In the genomic region with DNA sequence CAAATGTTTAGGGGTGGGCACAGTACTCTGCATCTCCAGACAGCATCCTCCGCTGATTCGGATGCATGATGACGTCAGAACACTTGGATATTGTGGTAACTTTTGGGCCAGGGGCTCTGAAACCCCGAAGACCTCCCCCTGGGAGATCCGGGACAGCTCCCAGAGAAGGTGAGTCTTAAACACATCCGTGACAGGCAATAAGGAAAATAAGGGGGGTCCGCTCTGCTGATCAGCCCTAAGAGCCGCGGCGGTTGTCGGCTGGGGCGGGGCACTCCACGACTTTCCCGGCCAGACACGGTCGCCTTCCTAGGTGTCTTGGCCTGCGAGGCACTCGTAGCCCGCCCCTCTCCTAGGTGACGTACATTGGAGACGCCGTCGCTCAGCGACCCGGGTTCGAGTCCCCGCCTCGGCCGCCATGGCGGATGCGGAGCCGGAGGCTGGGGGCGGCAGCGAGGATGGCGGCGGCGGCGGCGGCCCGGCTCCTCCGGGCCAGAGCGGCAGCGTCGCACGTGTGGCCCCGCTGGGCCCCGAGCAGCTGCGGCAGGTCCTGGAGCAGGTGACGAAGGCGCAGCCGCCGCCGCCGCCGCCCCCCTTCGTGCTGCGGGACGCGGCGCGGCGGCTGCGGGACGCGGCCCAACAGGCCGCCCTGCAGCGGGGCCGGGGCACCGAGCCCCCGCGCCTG, we compare ENCODE assay signal across 1 cellular context.
TF ChIP-seq lines count a peak whose summit lies in the region.

A gene (plus strand): TSS at position 396 of the 682 bp plus-strand sequence. CDS start 20 bp downstream, at position 416.

TF ChIP-seq in K562, 482 proteins besides CTCF, POLR2A, EP300 and RAD21 (continued from another document and continues in another):
- TF ChIP-seq KLF1 (tag; IDR thresholded peaks at IDR 0.05) (no peak), CREM (IDR thresholded peaks at IDR 0.05; ENCODE audit: low read depth) (peak; percentile 98), MAZ (CRISPR knock-in tag; conservative IDR thresholded peaks at IDR 0.05 in 1 of 2, IDR thresholded peaks at IDR 0.05 in 1 of 2) (peak; percentile 85 to 94), MTA3 (IDR thresholded peaks at IDR 0.05; ENCODE audit: borderline replicate concordance) (peak; percentile 99), RB1 (IDR thresholded peaks at IDR 0.05; ENCODE audit: low read depth) (peak; percentile 80), ATF7 (IDR thresholded peaks at IDR 0.05) (peak; percentile 96), GTF2E2 (tag; IDR thresholded peaks at IDR 0.05) (no peak), C11orf30 (IDR thresholded peaks at IDR 0.05; ENCODE audit: low read depth) (peak; percentile 90), TOE1 (IDR thresholded peaks at IDR 0.05; ENCODE audit: borderline replicate concordance) (peak; percentile 69; the same call in 1 of the 2 replicates), TOE1 (CRISPR knock-in tag; IDR thresholded peaks at IDR 0.05; ENCODE audit: borderline replicate concordance, low read depth) (no peak), HDAC2 (IDR thresholded peaks at IDR 0.05) (0 out of 2 replicates have a peak, but pooled peaks have one; percentile 21), ZFP30 (CRISPR knock-in tag; IDR thresholded peaks at IDR 0.05; ENCODE audit: borderline replicate concordance) (no peak), HCFC1 (IDR thresholded peaks at IDR 0.05; ENCODE audit: low read depth, low read length) (peak; percentile 81), YY1 (IDR thresholded peaks at IDR 0.05; ENCODE audit: borderline replicate concordance in 1 of 3, control insufficient read depth in 1 of 3, extremely low read depth in 1 of 3, insufficient read depth in 3 of 3, insufficient read length in 1 of 3, insufficient replicate concordance in 2 of 3, low read depth in 1 of 3, low read length in 2 of 3) (peak; percentile 45 to 94 (median 90)), NR2C2 (CRISPR knock-in tag; IDR thresholded peaks at IDR 0.05) (no peak), NR2C2 (tag; IDR thresholded peaks at IDR 0.05) (peak; percentile 66; the same call in 1 of the 2 replicates), JUND (IDR thresholded peaks at IDR 0.05; ENCODE audit: borderline replicate concordance, low read depth, low read length) (peak; percentile 38; the same call in 1 of the 2 replicates), JUND (tag; IDR thresholded peaks at IDR 0.05; ENCODE audit: borderline replicate concordance, low read depth, low read length) (peak; percentile 54; the same call in 2 of the 3 replicates), RFX1 (IDR thresholded peaks at IDR 0.05) (peak; percentile 59; the same call in 1 of the 2 replicates), JUN (IDR thresholded peaks at IDR 0.05; ENCODE audit: borderline replicate concordance, low read depth, low read length) (0 out of 2 replicates have a peak, but pooled peaks have one; percentile 12), JUN (CRISPR knock-in tag; IDR thresholded peaks at IDR 0.05; ENCODE audit: borderline replicate concordance) (peak; percentile 64; the same call in 1 of the 2 replicates), SIX5 (IDR thresholded peaks at IDR 0.05; ENCODE audit: borderline replicate concordance in 1 of 2, insufficient read depth in 1 of 2, low read depth in 1 of 2, low read length in 2 of 2) (peak in 1 of 2 experiments; percentile 26; a peak in 1 of 4 replicates), ATF1 (CRISPR knock-in tag; IDR thresholded peaks at IDR 0.05) (peak; percentile 67), ATF1 (tag; IDR thresholded peaks at IDR 0.05) (peak; percentile 97)
- TF ChIP-seq, protein P1, sequence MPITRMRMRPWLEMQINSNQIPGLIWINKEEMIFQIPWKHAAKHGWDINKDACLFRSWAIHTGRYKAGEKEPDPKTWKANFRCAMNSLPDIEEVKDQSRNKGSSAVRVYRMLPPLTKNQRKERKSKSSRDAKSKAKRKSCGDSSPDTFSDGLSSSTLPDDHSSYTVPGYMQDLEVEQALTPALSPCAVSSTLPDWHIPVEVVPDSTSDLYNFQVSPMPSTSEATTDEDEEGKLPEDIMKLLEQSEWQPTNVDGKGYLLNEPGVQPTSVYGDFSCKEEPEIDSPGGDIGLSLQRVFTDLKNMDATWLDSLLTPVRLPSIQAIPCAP (CRISPR knock-in tag; IDR thresholded peaks at IDR 0.05; ENCODE audit: borderline replicate concordance): no peak
- TF ChIP-seq, protein P2, sequence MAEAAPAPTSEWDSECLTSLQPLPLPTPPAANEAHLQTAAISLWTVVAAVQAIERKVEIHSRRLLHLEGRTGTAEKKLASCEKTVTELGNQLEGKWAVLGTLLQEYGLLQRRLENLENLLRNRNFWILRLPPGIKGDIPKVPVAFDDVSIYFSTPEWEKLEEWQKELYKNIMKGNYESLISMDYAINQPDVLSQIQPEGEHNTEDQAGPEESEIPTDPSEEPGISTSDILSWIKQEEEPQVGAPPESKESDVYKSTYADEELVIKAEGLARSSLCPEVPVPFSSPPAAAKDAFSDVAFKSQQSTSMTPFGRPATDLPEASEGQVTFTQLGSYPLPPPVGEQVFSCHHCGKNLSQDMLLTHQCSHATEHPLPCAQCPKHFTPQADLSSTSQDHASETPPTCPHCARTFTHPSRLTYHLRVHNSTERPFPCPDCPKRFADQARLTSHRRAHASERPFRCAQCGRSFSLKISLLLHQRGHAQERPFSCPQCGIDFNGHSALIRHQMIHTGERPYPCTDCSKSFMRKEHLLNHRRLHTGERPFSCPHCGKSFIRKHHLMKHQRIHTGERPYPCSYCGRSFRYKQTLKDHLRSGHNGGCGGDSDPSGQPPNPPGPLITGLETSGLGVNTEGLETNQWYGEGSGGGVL (CRISPR knock-in tag; IDR thresholded peaks at IDR 0.05): no peak
- TF ChIP-seq, protein P3, sequence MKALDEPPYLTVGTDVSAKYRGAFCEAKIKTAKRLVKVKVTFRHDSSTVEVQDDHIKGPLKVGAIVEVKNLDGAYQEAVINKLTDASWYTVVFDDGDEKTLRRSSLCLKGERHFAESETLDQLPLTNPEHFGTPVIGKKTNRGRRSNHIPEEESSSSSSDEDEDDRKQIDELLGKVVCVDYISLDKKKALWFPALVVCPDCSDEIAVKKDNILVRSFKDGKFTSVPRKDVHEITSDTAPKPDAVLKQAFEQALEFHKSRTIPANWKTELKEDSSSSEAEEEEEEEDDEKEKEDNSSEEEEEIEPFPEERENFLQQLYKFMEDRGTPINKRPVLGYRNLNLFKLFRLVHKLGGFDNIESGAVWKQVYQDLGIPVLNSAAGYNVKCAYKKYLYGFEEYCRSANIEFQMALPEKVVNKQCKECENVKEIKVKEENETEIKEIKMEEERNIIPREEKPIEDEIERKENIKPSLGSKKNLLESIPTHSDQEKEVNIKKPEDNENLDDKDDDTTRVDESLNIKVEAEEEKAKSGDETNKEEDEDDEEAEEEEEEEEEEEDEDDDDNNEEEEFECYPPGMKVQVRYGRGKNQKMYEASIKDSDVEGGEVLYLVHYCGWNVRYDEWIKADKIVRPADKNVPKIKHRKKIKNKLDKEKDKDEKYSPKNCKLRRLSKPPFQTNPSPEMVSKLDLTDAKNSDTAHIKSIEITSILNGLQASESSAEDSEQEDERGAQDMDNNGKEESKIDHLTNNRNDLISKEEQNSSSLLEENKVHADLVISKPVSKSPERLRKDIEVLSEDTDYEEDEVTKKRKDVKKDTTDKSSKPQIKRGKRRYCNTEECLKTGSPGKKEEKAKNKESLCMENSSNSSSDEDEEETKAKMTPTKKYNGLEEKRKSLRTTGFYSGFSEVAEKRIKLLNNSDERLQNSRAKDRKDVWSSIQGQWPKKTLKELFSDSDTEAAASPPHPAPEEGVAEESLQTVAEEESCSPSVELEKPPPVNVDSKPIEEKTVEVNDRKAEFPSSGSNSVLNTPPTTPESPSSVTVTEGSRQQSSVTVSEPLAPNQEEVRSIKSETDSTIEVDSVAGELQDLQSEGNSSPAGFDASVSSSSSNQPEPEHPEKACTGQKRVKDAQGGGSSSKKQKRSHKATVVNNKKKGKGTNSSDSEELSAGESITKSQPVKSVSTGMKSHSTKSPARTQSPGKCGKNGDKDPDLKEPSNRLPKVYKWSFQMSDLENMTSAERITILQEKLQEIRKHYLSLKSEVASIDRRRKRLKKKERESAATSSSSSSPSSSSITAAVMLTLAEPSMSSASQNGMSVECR (CRISPR knock-in tag; IDR thresholded peaks at IDR 0.05): peak; percentile 43; the same call in 1 of the 2 replicates
- TF ChIP-seq, protein P4, sequence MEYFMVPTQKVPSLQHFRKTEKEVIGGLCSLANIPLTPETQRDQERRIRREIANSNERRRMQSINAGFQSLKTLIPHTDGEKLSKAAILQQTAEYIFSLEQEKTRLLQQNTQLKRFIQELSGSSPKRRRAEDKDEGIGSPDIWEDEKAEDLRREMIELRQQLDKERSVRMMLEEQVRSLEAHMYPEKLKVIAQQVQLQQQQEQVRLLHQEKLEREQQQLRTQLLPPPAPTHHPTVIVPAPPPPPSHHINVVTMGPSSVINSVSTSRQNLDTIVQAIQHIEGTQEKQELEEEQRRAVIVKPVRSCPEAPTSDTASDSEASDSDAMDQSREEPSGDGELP (CRISPR knock-in tag; IDR thresholded peaks at IDR 0.05; ENCODE audit: borderline replicate concordance): peak; percentile 62; the same call in 1 of the 2 replicates
- TF ChIP-seq, protein P5, sequence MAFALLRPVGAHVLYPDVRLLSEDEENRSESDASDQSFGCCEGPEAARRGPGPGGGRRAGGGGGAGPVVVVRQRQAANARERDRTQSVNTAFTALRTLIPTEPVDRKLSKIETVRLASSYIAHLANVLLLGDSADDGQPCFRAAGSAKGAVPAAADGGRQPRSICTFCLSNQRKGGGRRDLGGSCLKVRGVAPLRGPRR (CRISPR knock-in tag; IDR thresholded peaks at IDR 0.05): no peak
- TF ChIP-seq, protein P6, sequence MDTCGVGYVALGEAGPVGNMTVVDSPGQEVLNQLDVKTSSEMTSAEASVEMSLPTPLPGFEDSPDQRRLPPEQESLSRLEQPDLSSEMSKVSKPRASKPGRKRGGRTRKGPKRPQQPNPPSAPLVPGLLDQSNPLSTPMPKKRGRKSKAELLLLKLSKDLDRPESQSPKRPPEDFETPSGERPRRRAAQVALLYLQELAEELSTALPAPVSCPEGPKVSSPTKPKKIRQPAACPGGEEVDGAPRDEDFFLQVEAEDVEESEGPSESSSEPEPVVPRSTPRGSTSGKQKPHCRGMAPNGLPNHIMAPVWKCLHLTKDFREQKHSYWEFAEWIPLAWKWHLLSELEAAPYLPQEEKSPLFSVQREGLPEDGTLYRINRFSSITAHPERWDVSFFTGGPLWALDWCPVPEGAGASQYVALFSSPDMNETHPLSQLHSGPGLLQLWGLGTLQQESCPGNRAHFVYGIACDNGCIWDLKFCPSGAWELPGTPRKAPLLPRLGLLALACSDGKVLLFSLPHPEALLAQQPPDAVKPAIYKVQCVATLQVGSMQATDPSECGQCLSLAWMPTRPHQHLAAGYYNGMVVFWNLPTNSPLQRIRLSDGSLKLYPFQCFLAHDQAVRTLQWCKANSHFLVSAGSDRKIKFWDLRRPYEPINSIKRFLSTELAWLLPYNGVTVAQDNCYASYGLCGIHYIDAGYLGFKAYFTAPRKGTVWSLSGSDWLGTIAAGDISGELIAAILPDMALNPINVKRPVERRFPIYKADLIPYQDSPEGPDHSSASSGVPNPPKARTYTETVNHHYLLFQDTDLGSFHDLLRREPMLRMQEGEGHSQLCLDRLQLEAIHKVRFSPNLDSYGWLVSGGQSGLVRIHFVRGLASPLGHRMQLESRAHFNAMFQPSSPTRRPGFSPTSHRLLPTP (IDR thresholded peaks at IDR 0.05; ENCODE audit: borderline replicate concordance, extremely low read depth, insufficient read length): peak; percentile 97
- TF ChIP-seq, protein P7, sequence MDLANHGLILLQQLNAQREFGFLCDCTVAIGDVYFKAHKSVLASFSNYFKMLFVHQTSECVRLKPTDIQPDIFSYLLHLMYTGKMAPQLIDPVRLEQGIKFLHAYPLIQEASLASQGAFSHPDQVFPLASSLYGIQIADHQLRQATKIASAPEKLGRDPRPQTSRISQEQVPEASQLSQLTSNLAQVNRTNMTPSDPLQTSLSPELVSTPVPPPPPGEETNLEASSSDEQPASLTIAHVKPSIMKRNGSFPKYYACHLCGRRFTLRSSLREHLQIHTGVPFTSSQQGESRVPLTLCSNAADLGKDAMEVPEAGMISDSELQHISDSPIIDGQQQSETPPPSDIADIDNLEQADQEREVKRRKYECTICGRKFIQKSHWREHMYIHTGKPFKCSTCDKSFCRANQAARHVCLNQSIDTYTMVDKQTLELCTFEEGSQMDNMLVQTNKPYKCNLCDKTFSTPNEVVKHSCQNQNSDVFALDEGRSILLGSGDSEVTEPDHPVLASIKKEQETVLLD (IDR thresholded peaks at IDR 0.05): no peak
- TF ChIP-seq, protein P8, sequence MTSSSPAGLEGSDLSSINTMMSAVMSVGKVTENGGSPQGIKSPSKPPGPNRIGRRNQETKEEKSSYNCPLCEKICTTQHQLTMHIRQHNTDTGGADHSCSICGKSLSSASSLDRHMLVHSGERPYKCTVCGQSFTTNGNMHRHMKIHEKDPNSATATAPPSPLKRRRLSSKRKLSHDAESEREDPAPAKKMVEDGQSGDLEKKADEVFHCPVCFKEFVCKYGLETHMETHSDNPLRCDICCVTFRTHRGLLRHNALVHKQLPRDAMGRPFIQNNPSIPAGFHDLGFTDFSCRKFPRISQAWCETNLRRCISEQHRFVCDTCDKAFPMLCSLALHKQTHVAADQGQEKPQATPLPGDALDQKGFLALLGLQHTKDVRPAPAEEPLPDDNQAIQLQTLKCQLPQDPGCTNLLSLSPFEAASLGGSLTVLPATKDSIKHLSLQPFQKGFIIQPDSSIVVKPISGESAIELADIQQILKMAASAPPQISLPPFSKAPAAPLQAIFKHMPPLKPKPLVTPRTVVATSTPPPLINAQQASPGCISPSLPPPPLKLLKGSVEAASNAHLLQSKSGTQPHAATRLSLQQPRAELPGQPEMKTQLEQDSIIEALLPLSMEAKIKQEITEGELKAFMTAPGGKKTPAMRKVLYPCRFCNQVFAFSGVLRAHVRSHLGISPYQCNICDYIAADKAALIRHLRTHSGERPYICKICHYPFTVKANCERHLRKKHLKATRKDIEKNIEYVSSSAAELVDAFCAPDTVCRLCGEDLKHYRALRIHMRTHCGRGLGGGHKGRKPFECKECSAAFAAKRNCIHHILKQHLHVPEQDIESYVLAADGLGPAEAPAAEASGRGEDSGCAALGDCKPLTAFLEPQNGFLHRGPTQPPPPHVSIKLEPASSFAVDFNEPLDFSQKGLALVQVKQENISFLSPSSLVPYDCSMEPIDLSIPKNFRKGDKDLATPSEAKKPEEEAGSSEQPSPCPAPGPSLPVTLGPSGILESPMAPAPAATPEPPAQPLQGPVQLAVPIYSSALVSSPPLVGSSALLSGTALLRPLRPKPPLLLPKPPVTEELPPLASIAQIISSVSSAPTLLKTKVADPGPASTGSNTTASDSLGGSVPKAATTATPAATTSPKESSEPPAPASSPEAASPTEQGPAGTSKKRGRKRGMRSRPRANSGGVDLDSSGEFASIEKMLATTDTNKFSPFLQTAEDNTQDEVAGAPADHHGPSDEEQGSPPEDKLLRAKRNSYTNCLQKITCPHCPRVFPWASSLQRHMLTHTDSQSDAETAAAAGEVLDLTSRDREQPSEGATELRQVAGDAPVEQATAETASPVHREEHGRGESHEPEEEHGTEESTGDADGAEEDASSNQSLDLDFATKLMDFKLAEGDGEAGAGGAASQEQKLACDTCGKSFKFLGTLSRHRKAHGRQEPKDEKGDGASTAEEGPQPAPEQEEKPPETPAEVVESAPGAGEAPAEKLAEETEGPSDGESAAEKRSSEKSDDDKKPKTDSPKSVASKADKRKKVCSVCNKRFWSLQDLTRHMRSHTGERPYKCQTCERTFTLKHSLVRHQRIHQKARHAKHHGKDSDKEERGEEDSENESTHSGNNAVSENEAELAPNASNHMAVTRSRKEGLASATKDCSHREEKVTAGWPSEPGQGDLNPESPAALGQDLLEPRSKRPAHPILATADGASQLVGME (CRISPR knock-in tag; IDR thresholded peaks at IDR 0.05): no peak
